23 cellular contexts compared by ENCODE assay signal in genomic region chr3:154783053-154784037, GRCh38.
DNase-seq lines count a peak whose midpoint lies in the region; ATAC-seq and TF ChIP-seq lines count a peak whose summit lies in the region.
"Had no signal": no experiment of that assay in that cellular context is flagged by ENCODE, and none has a peak within 500 bp of the region (broad histone marks: within the 10 kb centered on the region; RNA-seq: fewer than 3 reads in every experiment).

No MANE protein-coding gene starts in this region.

- H3K9me3 ChIP-seq in left lung (no peaks in the 10 kb centered on the region), spleen (no peaks in the 10 kb centered on the region)
- H3K9me3 ChIP-seq: psoas muscle had no signal

- H3K4me1 ChIP-seq in left lung = peaks cover 0 to 17% of the 10 kb centered on the region in 2 donors
- peaks cover 0 to 8% (median 0%) of the 10 kb centered on the region in 6 donors for H3K4me1 ChIP-seq in spleen
- H3K4me1 ChIP-seq: psoas muscle had no signal

- WGBS in spleen, 5 donors = 35 to 55% (median 41%) methylated on average over 7 of the region's 7 CpGs

- H3K27ac ChIP-seq in VCaP = peak overlapping the region; percentile 29
- peak overlapping the region; percentile 17 to 75 for H3K27ac ChIP-seq in left lung
- peak overlapping the region in 6 of 8 donors; percentile 30 to 78 (median 58) for H3K27ac ChIP-seq in spleen
- H3K27ac ChIP-seq: epithelial cell of prostate, psoas muscle, WERI-Rb-1 had no signal

- intact Hi-C loops in left lung (cut with DNase I) = no loop called here
- intact Hi-C loops in spleen (cut with DNase I; ENCODE audit: low total_unique reads) = no loop called here
- intact Hi-C loops in Calu3 (cut with micrococcal nuclease; ENCODE audit: unreplicated experiment) = no loop called here

- ATAC-seq in left lung = peak; percentile 67
- ATAC-seq: GM12878, natural killer cell had no signal

- no peaks in the 10 kb centered on the region for H3K27me3 Mint-ChIP-seq in Calu3 (ENCODE audit: unreplicated experiment)
- H3K27me3 Mint-ChIP-seq: activated CD4-positive, alpha-beta memory T cell treated with anti-CD3 and anti-CD28 coated beads for 36 hours had no signal

- no peaks in the 10 kb centered on the region for H3K4me1 Mint-ChIP-seq in Calu3 (ENCODE audit: low read depth, unreplicated experiment)
- H3K4me1 Mint-ChIP-seq: natural killer cell had no signal

- no TSS peak for BruUV-seq in Calu3 (replicated peaks; lab: Mats Ljungman, UMichigan)

- H3K4me3 ChIP-seq in NB4 (ENCODE audit: low read depth, low read length) = no peak overlapping the region
- no peak overlapping the region for H3K4me3 ChIP-seq in left lung
- H3K4me3 ChIP-seq in spleen = no peak overlapping the region
- H3K4me3 ChIP-seq: GM12878, lung, psoas muscle had no signal

- H3K27me3 ChIP-seq in left lung (no peaks in the 10 kb centered on the region), spleen (replicated peaks in 1 of 7) (no peaks in the 10 kb centered on the region)

- no peaks in the 10 kb centered on the region for H3K36me3 Mint-ChIP-seq in Calu3 (ENCODE audit: insufficient read depth, unreplicated experiment)
- H3K36me3 Mint-ChIP-seq: activated CD4-positive, alpha-beta memory T cell treated with anti-CD3 and anti-CD28 coated beads for 36 hours; natural killer cell had no signal

- H3K36me3 ChIP-seq in left lung (no peaks in the 10 kb centered on the region), spleen (no peaks in the 10 kb centered on the region)
- H3K36me3 ChIP-seq: WERI-Rb-1 had no signal

- CTCF ChIA-PET in Calu3 (lab: Charles Lee) = interaction anchor here (0.7 kb wide), 1 partner anchor 1003 kb away, joined by 3 read pairs; no protein-coding TSS in a partner anchor

- H3K4me3 Mint-ChIP-seq in Calu3 (ENCODE audit: low read depth, unreplicated experiment) = no peak overlapping the region
- H3K4me3 Mint-ChIP-seq: activated CD4-positive, alpha-beta memory T cell treated with anti-CD3 and anti-CD28 coated beads for 36 hours; HFFc6; natural killer cell had no signal

- TF ChIP-seq POLR2A in NB4 (IDR thresholded peaks at IDR 0.05; ENCODE audit: extremely low read depth, insufficient read length) (no peak), spleen (IDR thresholded peaks at IDR 0.05) (no peak)

- DNase-seq in NB4 (ENCODE audit: low read depth) (peak; percentile 1), left lung (no peak), spleen (no peak), T-helper 9 cell (no peak), Calu3 (no peak), NCI-H1436 treated with DMSO at 0.1 percent for 48 hours (lab: John Stamatoyannopoulos, UW) (no peak), mesenteric fat pad (ENCODE audit: low spot score) (no peak)
- DNase-seq: activated CD4-positive, alpha-beta memory T cell treated with anti-CD3 and anti-CD28 coated beads for 36 hours; activated naive CD4-positive, alpha-beta T cell treated with anti-CD3 and anti-CD28 coated beads, Interleukin-2, amount 50 U/mL, for 16 hours; activated T-cell treated with anti-CD3 and anti-CD28 coated beads, Interleukin-2, amount 50 U/mL, for 1 hour; cortex of kidney; GF-D8; HFFc6; natural killer cell; NCI-H1105 treated with DMSO at 0.1 percent for 48 hours; NCI-H2171 treated with DMSO at 0.1 percent for 48 hours; psoas muscle; RPMI8226; WERI-Rb-1 had no signal

- no peak overlapping the region for H3K27ac Mint-ChIP-seq in Calu3 (ENCODE audit: unreplicated experiment)
- H3K27ac Mint-ChIP-seq: activated CD4-positive, alpha-beta memory T cell treated with anti-CD3 and anti-CD28 coated beads for 36 hours; HFFc6; natural killer cell had no signal

- H3K9me3 Mint-ChIP-seq in Calu3 (ENCODE audit: low read depth, unreplicated experiment) = peaks cover 5% of the 10 kb centered on the region
- H3K9me3 Mint-ChIP-seq: activated CD4-positive, alpha-beta memory T cell treated with anti-CD3 and anti-CD28 coated beads for 36 hours; HFFc6 had no signal

- TF ChIP-seq CTCF in NB4 (IDR thresholded peaks at IDR 0.05; ENCODE audit: low read depth, low read length) = no peak
- TF ChIP-seq CTCF in VCaP (conservative IDR thresholded peaks at IDR 0.05) = no peak
- TF ChIP-seq CTCF in left lung (IDR thresholded peaks at IDR 0.05) = no peak
- TF ChIP-seq CTCF in spleen (IDR thresholded peaks at IDR 0.05 in 8 of 11, conservative IDR thresholded peaks at IDR 0.05 in 3 of 11) = no peak
- TF ChIP-seq CTCF in Calu3 (IDR thresholded peaks at IDR 0.05; ENCODE audit: unreplicated experiment) = no peak
